25 cellular contexts compared by ENCODE assay signal in genomic region chr17:28328325-28328724, GRCh38. TPM values are rescaled to one million over a fixed set of nuclear protein-coding genes. Genes with fewer than 3 reads are reported as not detected.
DNase-seq lines count a peak whose midpoint lies in the region; ATAC-seq, FAIRE-seq and TF ChIP-seq lines count a peak whose summit lies in the region.
"Had no signal": no experiment of that assay in that cellular context is flagged by ENCODE, and none has a peak within 500 bp of the region (broad histone marks: within the 10 kb centered on the region; RNA-seq: fewer than 3 reads in every experiment).

No MANE protein-coding gene starts in this region.

- H3K4me1 ChIP-seq in OCI-LY3 (ENCODE audit: low read length) (peaks cover 52% of the 10 kb centered on the region), sigmoid colon (peaks cover 0 to 8% (median 3%) of the 10 kb centered on the region in 4 donors)

- H3K9ac ChIP-seq in OCI-LY3 (ENCODE audit: low read length) = no peak overlapping the region

- 79 to 85% methylated on average over 4 of the region's 4 CpGs for WGBS in sigmoid colon, 2 donors

- H4K20me1 ChIP-seq in OCI-LY3 (ENCODE audit: insufficient read depth, low read length) = peaks cover 33% of the 10 kb centered on the region

- H3K27ac ChIP-seq in OCI-LY3 (ENCODE audit: low read length) (peak overlapping the region; percentile 94; the same call in 1 of the 2 replicates), sigmoid colon (no peak overlapping the region)
- H3K27ac ChIP-seq: gastroesophageal sphincter, HL-60, thoracic aorta had no signal

- intact Hi-C loops in sigmoid colon (cut with DNase I) = no loop called here

- TF ChIP-seq CTCF in OCI-LY3 (IDR thresholded peaks at IDR 0.05; ENCODE audit: low read depth, low read length) (no peak), sigmoid colon (IDR thresholded peaks at IDR 0.05) (no peak)

- FAIRE-seq in GM12892 (lab: Jason Lieb, UNC) = no peak
- FAIRE-seq: pancreas, TTC549 had no signal

- H3K79me2 ChIP-seq in OCI-LY3 (ENCODE audit: low read length) = peaks cover 57% of the 10 kb centered on the region

- H2AFZ ChIP-seq in OCI-LY3 (ENCODE audit: low read depth, low read length) = no peak overlapping the region

- H3K36me3 ChIP-seq in OCI-LY3 (replicated peaks; ENCODE audit: low read depth, low read length) (peaks cover 48% of the 10 kb centered on the region), sigmoid colon (peaks cover 19 to 59% (median 31%) of the 10 kb centered on the region in 4 donors)

- H3K9me3 ChIP-seq in OCI-LY3 (ENCODE audit: insufficient read depth, low read length) (no peaks in the 10 kb centered on the region), sigmoid colon (no peaks in the 10 kb centered on the region)
- H3K9me3 ChIP-seq: gastroesophageal sphincter, pancreas, thoracic aorta had no signal

- peak; percentile 34; the same call in 1 of the 2 replicates for TF ChIP-seq POLR2A in GM12892 (IDR thresholded peaks at IDR 0.05; ENCODE audit: low read depth, low read length)
- no peak for TF ChIP-seq POLR2A in sigmoid colon (IDR thresholded peaks at IDR 0.05)

- ATAC-seq in GM21526 (IDR thresholded peaks at IDR 0.05; ENCODE audit: low FRiP score, unreplicated experiment) = no peak
- ATAC-seq: gastroesophageal sphincter; pancreas; stimulated activated naive B cell treated with anti-CD40 and anti-IgM and Interleukin-4, amounts not matched to agents 10 μg/mL and 1 μg/mL and 100 μg/mL, for 72 hours had no signal

- DNase-seq in GM12892 (ENCODE audit: insufficient read length) = no peak
- peak; percentile 9 for DNase-seq in fibroblast of peridontal ligament (ENCODE audit: extremely low read depth)
- DNase-seq in sigmoid colon = peak; percentile 28
- no peak for DNase-seq in OCI-M2 (lab: John Stamatoyannopoulos, UW; ENCODE audit: unreplicated experiment)
- no peak for DNase-seq in SKM-1 (lab: John Stamatoyannopoulos, UW; ENCODE audit: unreplicated experiment)
- DNase-seq: activated CD4-positive, alpha-beta T cell treated with anti-CD3 and anti-CD28 coated beads for 4 hours; activated naive CD4-positive, alpha-beta T cell treated with Interleukin-2 at 50 U/mL for 16 hours; amygdala; caudate nucleus; CD8-positive, alpha-beta memory T cell; DMS79 treated with DMSO at 0.1 percent for 48 hours; kidney glomerular epithelial cell; naive B cell; NCI-H1694; SHP77; stimulated activated naive B cell treated with anti-CD40 and anti-IgM and Interleukin-4, amounts not matched to agents 10 μg/mL and 1 μg/mL and 100 μg/mL, for 72 hours had no signal

- no peak overlapping the region for H3K4me3 ChIP-seq in OCI-LY3 (ENCODE audit: low read length)
- no peak overlapping the region for H3K4me3 ChIP-seq in sigmoid colon
- H3K4me3 ChIP-seq: gastroesophageal sphincter, pancreas, thoracic aorta had no signal

- H3K27me3 ChIP-seq in OCI-LY3 (ENCODE audit: low read depth, low read length) (no peaks in the 10 kb centered on the region), sigmoid colon (no peaks in the 10 kb centered on the region)
- H3K27me3 ChIP-seq: gastroesophageal sphincter, pancreas had no signal

- no peak for TF ChIP-seq EP300 in sigmoid colon (IDR thresholded peaks at IDR 0.05)

- no peak overlapping the region for H3K4me2 ChIP-seq in OCI-LY3 (ENCODE audit: low read length)

RNA-seq across cellular contexts. Expression of gene IFT20, which starts 6.9 kb away (rescaled TPM):
- polyA plus RNA-seq in GM12892 (2012; ENCODE audit: missing spikeins) = 24.8 TPM
- 10 to 100 TPM; 48.5 to 73.6 (median 58.1) TPM for total RNA-seq in sigmoid colon
- polyA plus RNA-seq in sigmoid colon = 10 to 100 TPM; 32.5 to 65.2 (median 59.5) TPM

RNA-seq across cellular contexts. Expression of gene TNFAIP1, which starts 7.2 kb away (rescaled TPM):
- polyA plus RNA-seq in GM12892 (2012; ENCODE audit: missing spikeins) = 8.1 TPM
- total RNA-seq in sigmoid colon = 10 to 100 TPM; 14.6 to 20.8 (median 17.1) TPM
- polyA plus RNA-seq in sigmoid colon = 10 to 100 TPM; 15.0 to 18.5 (median 17.9) TPM

RNA-seq across cellular contexts. Expression of gene TMEM97, which starts 9.3 kb away (rescaled TPM):
- 35.2 TPM for polyA plus RNA-seq in GM12892 (2012; ENCODE audit: missing spikeins)
- total RNA-seq in sigmoid colon = 10 to 100 TPM in 1 of 4 donors, 1 to 10 TPM in 3; 5.8 to 10.9 (median 9.2) TPM
- 10 to 100 TPM in 1 of 3 donors, 1 to 10 TPM in 2; 3.6 to 25.2 (median 6.2) TPM for polyA plus RNA-seq in sigmoid colon

RNA-seq across cellular contexts. Expression of gene POLDIP2, which starts 29.0 kb away (rescaled TPM):
- polyA plus RNA-seq in GM12892 (2012; ENCODE audit: missing spikeins) = 84.7 TPM
- total RNA-seq in sigmoid colon = 10 to 100 TPM; 55.8 to 65.6 (median 59.3) TPM
- polyA plus RNA-seq in sigmoid colon = 10 to 100 TPM; 66.1 to 80.5 (median 75.6) TPM

RNA-seq across cellular contexts. Expression of gene SEBOX, which starts 36.7 kb away (rescaled TPM):
- not detected for polyA plus RNA-seq in GM12892 (2012; ENCODE audit: missing spikeins)
- not detected for total RNA-seq in sigmoid colon
- polyA plus RNA-seq in sigmoid colon = not detected
- total RNA-seq: CD8-positive, alpha-beta memory T cell; epithelial cell of proximal tubule; gastroesophageal sphincter; OCI-LY7; pancreas; thoracic aorta had no signal
- polyA plus RNA-seq: CD8-positive, alpha-beta memory T cell; pancreas had no signal

Comparison
In these comparisons a context has a peak if more than half of its experiments do, and no peak if none do; other contexts are left out.
1. DNase-seq: peak in fibroblast of peridontal ligament (single experiment) and sigmoid colon (single experiment); none in GM12892 (single experiment), OCI-M2 (single experiment) and SKM-1 (single experiment).